In genomic region chr3:194181612-194182011, GRCh38 we compare ENCODE assay signal across 30 cellular contexts. TPM values are rescaled to one million over a fixed set of nuclear protein-coding genes. Genes with fewer than 3 reads are reported as not detected.
"Had no signal": no experiment of that assay in that cellular context is flagged by ENCODE, and none has a peak within 500 bp of the region (broad histone marks: within the 10 kb centered on the region; RNA-seq: fewer than 3 reads in every experiment).

No MANE protein-coding gene starts in this region.

- H3K36me3 ChIP-seq: adrenal gland, ascending aorta, brain microvascular endothelial cell, breast epithelium, cardiac muscle cell had no signal

- H3K4me3 ChIP-seq: adrenal gland, ascending aorta, body of pancreas, breast epithelium, cardiac muscle cell had no signal

- H3K9me3 ChIP-seq: adrenal gland, ascending aorta, body of pancreas, breast epithelium had no signal

- H3K27ac ChIP-seq: adrenal gland, ascending aorta, body of pancreas, brain microvascular endothelial cell, breast epithelium, cardiac muscle cell had no signal

- DNase-seq: activated effector memory CD4-positive, alpha-beta T cell treated with anti-CD3 and anti-CD28 coated beads, Interleukin-2, amount 50 U/mL, for 16 hours; activated effector memory CD4-positive, alpha-beta T cell treated with Interleukin-2 at 50 U/mL for 16 hours; activated gamma-delta T cell; activated gamma-delta T cell treated with Interleukin-2 at 50 U/mL for 16 hours; activated naive CD4-positive, alpha-beta T cell; activated naive CD4-positive, alpha-beta T cell treated with anti-CD3 and anti-CD28 coated beads for 36 hours; activated naive CD4-positive, alpha-beta T cell treated with anti-CD3 and anti-CD28 coated beads, Interleukin-2, amount 10 ng/mL, durations not matched to agents 7 days and 5 days; activated naive CD4-positive, alpha-beta T cell treated with anti-CD3 and anti-CD28 coated beads, Interleukin-2, amount 50 U/mL, for 16 hours; activated naive CD4-positive, alpha-beta T cell treated with Interleukin-2 at 50 U/mL for 16 hours; activated naive CD8-positive, alpha-beta T cell treated with anti-CD3 and anti-CD28 coated beads for 36 hours; activated naive CD8-positive, alpha-beta T cell treated with anti-CD3 and anti-CD28 coated beads, Interleukin-2, amount 10 ng/mL, durations not matched to agents 7 days and 5 days; activated naive CD8-positive, alpha-beta T cell treated with anti-CD3 and anti-CD28 coated beads, Interleukin-2, amount 50 U/mL, for 24 hours; activated T-cell treated with anti-CD3 and anti-CD28 coated beads, Interleukin-2, amount 50 U/mL, for 1 hour; activated T-cell treated with anti-CD3 and anti-CD28 coated beads, Interleukin-2, amount 50 U/mL, for 24 hours; activated T-cell treated with anti-CD3 and anti-CD28 coated beads, Interleukin-2, amount 50 U/mL, for 4 hours; activated T-cell treated with anti-CD3 and anti-CD28 coated beads, Interleukin-2, amount 50 U/mL, for 48 hours; activated T-cell treated with anti-CD3 and anti-CD28 coated beads, Interleukin-2, amount 50 U/mL, for 72 hours; adrenal gland; amniotic stem cell; amygdala; anterior cingulate cortex; aorta; body of pancreas; brain microvascular endothelial cell; caudate nucleus; central memory CD4-positive, alpha-beta T cell; cerebellar nuclear complex had no signal

- H3K4me1 ChIP-seq: ascending aorta, breast epithelium had no signal

- H3K27me3 ChIP-seq: adrenal gland, ascending aorta, body of pancreas, breast epithelium, cardiac muscle cell had no signal

RNA-seq across cellular contexts. Expression of gene HES1, which starts 45.7 kb away (rescaled TPM):
- total RNA-seq: activated naive CD8-positive, alpha-beta T cell treated with anti-CD3 and anti-CD28 coated beads, Interleukin-2, amount 10 ng/mL, durations not matched to agents 7 days and 5 days had no signal
